Comparison of ENCODE assay signal across 13 cellular contexts in genomic region chr4:157226035-157226434, GRCh38. TPM values are rescaled to one million over a fixed set of nuclear protein-coding genes. Genes with fewer than 3 reads are reported as not detected.
"Had no signal": no experiment of that assay in that cellular context is flagged by ENCODE, and none has a peak within 500 bp of the region (broad histone marks: within the 10 kb centered on the region; RNA-seq: fewer than 3 reads in every experiment).

No MANE protein-coding gene starts in this region.

- H3K4me3 ChIP-seq: body of pancreas, mucosa of descending colon, prostate gland, spleen had no signal

- H3K4me1 ChIP-seq: prostate gland had no signal

- DNase-seq: activated CD4-positive, alpha-beta T cell treated with anti-CD3 and anti-CD28 coated beads for 4 hours; activated naive CD4-positive, alpha-beta T cell treated with anti-CD3 and anti-CD28 coated beads for 36 hours; body of pancreas; endodermal cell; mucosa of descending colon; naive thymus-derived CD8-positive, alpha-beta T cell; spleen; stimulated activated CD4-positive, alpha-beta T cell treated with anti-CD3 and anti-CD28 coated beads, Interleukin-1b, Interleukin-23, amount 100 ng/mL, for 48 hours; T1000 had no signal

- H3K9me3 Mint-ChIP-seq: endodermal cell had no signal

- ATAC-seq: body of pancreas; mucosa of descending colon; naive thymus-derived CD8-positive, alpha-beta T cell; sciatic nerve; stimulated activated memory B cell treated with anti-CD40 and anti-IgM and Interleukin-4, amounts not matched to agents 10 μg/mL and 1 μg/mL and 100 μg/mL, for 72 hours had no signal

- H3K4me1 Mint-ChIP-seq: central memory CD8-positive, alpha-beta T cell; stimulated activated memory B cell treated with anti-CD40 and anti-IgM and Interleukin-4, amounts not matched to agents 10 μg/mL and 1 μg/mL and 100 μg/mL, for 72 hours had no signal

- H3K27ac Mint-ChIP-seq: activated naive CD4-positive, alpha-beta T cell treated with anti-CD3 and anti-CD28 coated beads for 36 hours; endodermal cell; naive thymus-derived CD8-positive, alpha-beta T cell; stimulated activated memory B cell treated with anti-CD40 and anti-IgM and Interleukin-4, amounts not matched to agents 10 μg/mL and 1 μg/mL and 100 μg/mL, for 72 hours had no signal

- H3K9me3 ChIP-seq: body of pancreas, mucosa of descending colon, prostate gland had no signal

- H3K36me3 Mint-ChIP-seq: stimulated activated memory B cell treated with anti-CD40 and anti-IgM and Interleukin-4, amounts not matched to agents 10 μg/mL and 1 μg/mL and 100 μg/mL, for 72 hours had no signal

- H3K4me3 Mint-ChIP-seq: activated naive CD4-positive, alpha-beta T cell treated with anti-CD3 and anti-CD28 coated beads for 36 hours; central memory CD8-positive, alpha-beta T cell; endodermal cell; naive thymus-derived CD8-positive, alpha-beta T cell; stimulated activated memory B cell treated with anti-CD40 and anti-IgM and Interleukin-4, amounts not matched to agents 10 μg/mL and 1 μg/mL and 100 μg/mL, for 72 hours had no signal

- H3K27ac ChIP-seq: body of pancreas, prostate gland, spleen had no signal

- H3K27me3 Mint-ChIP-seq: central memory CD8-positive, alpha-beta T cell had no signal

- H3K36me3 ChIP-seq: prostate gland, spleen had no signal

RNA-seq across cellular contexts. Expression of gene GRIA2, which starts 5.5 kb away (rescaled TPM):
- total RNA-seq: activated naive CD4-positive, alpha-beta T cell treated with anti-CD3 and anti-CD28 coated beads for 36 hours; endodermal cell; naive thymus-derived CD8-positive, alpha-beta T cell; spleen had no signal
- polyA plus RNA-seq: naive thymus-derived CD8-positive, alpha-beta T cell had no signal
